9 cellular contexts compared by ENCODE assay signal in the genomic region with DNA sequence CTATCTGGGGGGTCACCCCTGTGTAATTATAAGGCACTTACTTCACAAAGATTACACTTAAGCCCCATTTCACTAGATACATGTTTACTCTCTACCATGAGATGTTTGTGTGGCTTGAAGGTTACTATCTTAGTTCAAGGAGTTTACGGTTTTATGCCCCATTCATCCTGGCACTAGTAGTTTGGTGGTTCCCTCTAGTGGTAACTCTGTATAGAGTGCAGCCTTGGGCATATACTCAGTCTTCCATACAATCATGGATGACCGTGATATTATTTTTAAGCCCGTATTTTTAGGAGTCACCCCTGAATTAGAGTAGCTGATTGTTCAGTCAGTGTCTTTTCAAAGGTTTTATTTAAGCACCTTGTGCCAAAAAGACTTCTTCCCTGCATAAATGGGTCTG.
DNase-seq lines count a peak whose midpoint lies in the region; ATAC-seq and TF ChIP-seq lines count a peak whose summit lies in the region.
"Had no signal": no experiment of that assay in that cellular context is flagged by ENCODE, and none has a peak within 500 bp of the region (broad histone marks: within the 10 kb centered on the region; RNA-seq: fewer than 3 reads in every experiment).

No MANE protein-coding gene starts in this region.

- H3K27ac ChIP-seq in DOHH2 (ENCODE audit: low read depth, low read length): no peak overlapping the region

- no peaks in the 10 kb centered on the region for H3F3A ChIP-seq in DOHH2 (ENCODE audit: control insufficient read depth, insufficient read depth)

- TF ChIP-seq CTCF in DOHH2 (IDR thresholded peaks at IDR 0.05; ENCODE audit: low read depth, low read length, poor library complexity, severe bottlenecking): peak; percentile 31
- peak; percentile 69 for TF ChIP-seq CTCF in kidney epithelial cell (IDR thresholded peaks at IDR 0.05; ENCODE audit: insufficient read depth, low read length, poor library complexity, severe bottlenecking)

- no peaks in the 10 kb centered on the region for H3K79me2 ChIP-seq in DOHH2 (ENCODE audit: control insufficient read depth, low read length)

- no peaks in the 10 kb centered on the region for H3K9me3 ChIP-seq in DOHH2 (ENCODE audit: control insufficient read depth, insufficient read depth, low read length)

- H3K36me3 ChIP-seq in DOHH2 (ENCODE audit: control insufficient read depth, low read length): no peaks in the 10 kb centered on the region
- no peaks in the 10 kb centered on the region for H3K36me3 ChIP-seq in kidney epithelial cell (ENCODE audit: control insufficient read depth, insufficient read depth, low read length)

- H3K4me2 ChIP-seq in DOHH2 (ENCODE audit: low read length): no peak overlapping the region

- no peaks in the 10 kb centered on the region for H3K9me3 Mint-ChIP-seq in activated naive CD8-positive, alpha-beta T cell treated with anti-CD3 and anti-CD28 coated beads, Interleukin-2, amount 50 U/mL, for 24 hours

- no peaks in the 10 kb centered on the region for H3K27me3 Mint-ChIP-seq in activated naive CD8-positive, alpha-beta T cell treated with anti-CD3 and anti-CD28 coated beads, Interleukin-2, amount 50 U/mL, for 24 hours

- DNase-seq in OCI-M1 (lab: John Stamatoyannopoulos, UW) (peak; percentile 28), kidney epithelial cell (ENCODE audit: low read depth) (peak; percentile 2), head of caudate nucleus (no peak)
- no peak for DNase-seq in activated naive CD8-positive, alpha-beta T cell treated with anti-CD3 and anti-CD28 coated beads, Interleukin-2, amount 50 U/mL, for 24 hours
- DNase-seq: nucleus accumbens had no signal

- no peaks in the 10 kb centered on the region for H3K9me2 ChIP-seq in DOHH2 (replicated peaks; ENCODE audit: control insufficient read depth, low read length)

- no peaks in the 10 kb centered on the region for H3K36me3 Mint-ChIP-seq in activated naive CD8-positive, alpha-beta T cell treated with anti-CD3 and anti-CD28 coated beads, Interleukin-2, amount 50 U/mL, for 24 hours (ENCODE audit: low read depth)

- no peaks in the 10 kb centered on the region for H4K20me1 ChIP-seq in DOHH2 (ENCODE audit: control insufficient read depth, insufficient read depth, low read depth, low read length)

- no peak overlapping the region for H3K4me3 Mint-ChIP-seq in activated naive CD8-positive, alpha-beta T cell treated with anti-CD3 and anti-CD28 coated beads, Interleukin-2, amount 50 U/mL, for 24 hours

- H3K4me1 ChIP-seq in DOHH2 (ENCODE audit: control insufficient read depth, low read length): no peaks in the 10 kb centered on the region

- H3K4me3 ChIP-seq in DOHH2 (ENCODE audit: low read length): no peak overlapping the region
- no peak overlapping the region for H3K4me3 ChIP-seq in kidney epithelial cell (ENCODE audit: low read depth, low read length)

- H3K4me1 Mint-ChIP-seq in activated naive CD8-positive, alpha-beta T cell treated with anti-CD3 and anti-CD28 coated beads, Interleukin-2, amount 50 U/mL, for 24 hours: no peaks in the 10 kb centered on the region

- peak; percentile 78 for ATAC-seq in GM21786 (IDR thresholded peaks at IDR 0.05; ENCODE audit: unreplicated experiment)
- no peak for ATAC-seq in GM21737 (IDR thresholded peaks at IDR 0.05; ENCODE audit: unreplicated experiment)
- no peak for ATAC-seq in activated naive CD8-positive, alpha-beta T cell treated with anti-CD3 and anti-CD28 coated beads, Interleukin-2, amount 50 U/mL, for 24 hours
- no peak for ATAC-seq in HG03280 (IDR thresholded peaks at IDR 0.05; ENCODE audit: unreplicated experiment)

- H3K27ac Mint-ChIP-seq in activated naive CD8-positive, alpha-beta T cell treated with anti-CD3 and anti-CD28 coated beads, Interleukin-2, amount 50 U/mL, for 24 hours: no peak overlapping the region

- H3K27me3 ChIP-seq in DOHH2 (ENCODE audit: control insufficient read depth, low read length) (no peaks in the 10 kb centered on the region), kidney epithelial cell (ENCODE audit: control insufficient read depth, insufficient read depth, low read length) (no peaks in the 10 kb centered on the region)

- intact Hi-C loops in head of caudate nucleus (cut with DNase I): no loop called here

Comparison
In these comparisons a context has a peak if more than half of its experiments do, and no peak if none do; other contexts are left out.
1. DNase-seq: peak in OCI-M1 (single experiment) and kidney epithelial cell (single experiment); none in activated naive CD8-positive, alpha-beta T cell treated with anti-CD3 and anti-CD28 coated beads, Interleukin-2, amount 50 U/mL, for 24 hours (single experiment) and head of caudate nucleus (0 of 42).